In genomic region chr16:3065069-3065741, GRCh38 we compare ENCODE assay signal across 8 cellular contexts. TPM values are rescaled to one million over a fixed set of nuclear protein-coding genes. Genes with fewer than 3 reads are reported as not detected.
DNase-seq lines count a peak whose midpoint lies in the region; ATAC-seq, FAIRE-seq and TF ChIP-seq lines count a peak whose summit lies in the region.

A gene with protein sequence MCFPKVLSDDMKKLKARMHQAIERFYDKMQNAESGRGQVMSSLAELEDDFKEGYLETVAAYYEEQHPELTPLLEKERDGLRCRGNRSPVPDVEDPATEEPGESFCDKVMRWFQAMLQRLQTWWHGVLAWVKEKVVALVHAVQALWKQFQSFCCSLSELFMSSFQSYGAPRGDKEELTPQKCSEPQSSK (plus strand): TSS chr16:3065640. CDS start chr16:3065812, 172 bp downstream.

- TF ChIP-seq POLR2A in lower leg skin (IDR thresholded peaks at IDR 0.05) = no peak

- TF ChIP-seq CTCF in lower leg skin (IDR thresholded peaks at IDR 0.05) = no peak

- peak within 1 kb of the TSS; percentile 100 for H3K4me3 Mint-ChIP-seq in activated naive CD8-positive, alpha-beta T cell treated with anti-CD3 and anti-CD28 coated beads for 36 hours

- ATAC-seq in HG03432 (IDR thresholded peaks at IDR 0.05; ENCODE audit: unreplicated experiment) = no peak

- peaks cover 36% of the 10 kb centered on the region for H3K4me1 Mint-ChIP-seq in activated naive CD8-positive, alpha-beta T cell treated with anti-CD3 and anti-CD28 coated beads for 36 hours

- DNase-seq in Daoy (ENCODE audit: low read depth) (peak; percentile 92), RCC 7860 (ENCODE audit: low spot score) (peak; percentile 85), iPS-NIHi7 (ENCODE audit: extremely low spot score) (peak; percentile 42), lower leg skin (ENCODE audit: low spot score in 2 of 2) (no peak), hippocampal formation (lab: John Stamatoyannopoulos, UW) (no peak)
- DNase-seq in activated naive CD8-positive, alpha-beta T cell treated with anti-CD3 and anti-CD28 coated beads for 36 hours = peak; percentile 68
- DNase-seq in stimulated activated CD4-positive, alpha-beta T cell treated with anti-CD3 and anti-CD28 coated beads, Interleukin-4, amount 100 ng/mL, for 4 hours = peak; percentile 66 to 74

- no peaks in the 10 kb centered on the region for H3K9me3 Mint-ChIP-seq in activated naive CD8-positive, alpha-beta T cell treated with anti-CD3 and anti-CD28 coated beads for 36 hours

- H3K4me3 ChIP-seq in lower leg skin (ENCODE audit: low read depth, poor library complexity, severe bottlenecking) = no peak within 1 kb of the TSS

- intact Hi-C loops in lower leg skin (cut with DNase I; ENCODE audit: low total_unique reads) = no loop called here

- no peak for FAIRE-seq in RCC 7860 (lab: Jason Lieb, UNC)

- WGBS in lower leg skin, 2 donors = 36 to 45% methylated on average over 13 of the region's 13 CpGs

- peak within 1 kb of the TSS; percentile 100 for H3K27ac Mint-ChIP-seq in activated naive CD8-positive, alpha-beta T cell treated with anti-CD3 and anti-CD28 coated beads for 36 hours

- peaks cover 47% of the 10 kb centered on the region for H3K36me3 Mint-ChIP-seq in activated naive CD8-positive, alpha-beta T cell treated with anti-CD3 and anti-CD28 coated beads for 36 hours

- no peaks in the 10 kb centered on the region for H3K27me3 Mint-ChIP-seq in activated naive CD8-positive, alpha-beta T cell treated with anti-CD3 and anti-CD28 coated beads for 36 hours

RNA-seq across cellular contexts. Expression of the gene that starts here (rescaled TPM):
- total RNA-seq in Daoy (2014; rRNA removed; shearing (Covaris generic)) = 362 and 393 TPM in 2 replicates
- 1,000 to 10,000 TPM; 1,056 to 1,060 TPM for total RNA-seq in activated naive CD8-positive, alpha-beta T cell treated with anti-CD3 and anti-CD28 coated beads for 36 hours
- 1 to 10 TPM in 3 of 4 donors, under 1 TPM in 1; 0.80 to 7.2 (median 5.1) TPM for total RNA-seq in lower leg skin

Comparison
In these comparisons a context has a peak if more than half of its experiments do, and no peak if none do; other contexts are left out.
1. RNA of the gene that starts here (total RNA-seq): 1,056 to 1,060 TPM in activated naive CD8-positive, alpha-beta T cell treated with anti-CD3 and anti-CD28 coated beads for 36 hours and 362 to 393 TPM in Daoy; 0.80 to 7.2 TPM in lower leg skin; every median in the first group is over 10 times any median in the second.
2. DNase-seq: peak in Daoy (single experiment), RCC 7860 (single experiment), activated naive CD8-positive, alpha-beta T cell treated with anti-CD3 and anti-CD28 coated beads for 36 hours (single experiment), iPS-NIHi7 (single experiment) and stimulated activated CD4-positive, alpha-beta T cell treated with anti-CD3 and anti-CD28 coated beads, Interleukin-4, amount 100 ng/mL, for 4 hours (2 of 2); none in lower leg skin (0 of 2) and hippocampal formation (0 of 2).